13 cellular contexts compared by ENCODE assay signal in the genomic region with DNA sequence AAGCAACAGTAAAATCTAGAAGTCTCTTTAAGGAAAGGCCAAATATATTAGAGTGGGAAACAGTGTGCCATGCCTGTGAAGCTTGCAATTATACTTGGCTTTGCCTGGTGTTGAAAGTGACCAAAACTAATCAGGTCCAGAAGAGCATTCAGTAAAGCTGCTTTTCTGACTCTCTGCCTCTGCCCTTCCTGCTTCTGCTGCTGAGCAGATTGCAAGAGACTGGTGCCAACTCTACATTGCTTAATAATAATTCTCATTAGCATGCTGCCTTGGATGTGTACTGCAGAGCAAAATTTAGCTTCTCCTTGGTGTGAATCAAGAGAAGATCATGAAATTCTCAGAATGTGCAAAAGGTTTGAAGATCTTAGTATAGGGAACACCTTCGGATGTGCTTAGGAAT.
"Had no signal": no experiment of that assay in that cellular context is flagged by ENCODE, and none has a peak within 500 bp of the region (broad histone marks: within the 10 kb centered on the region; RNA-seq: fewer than 3 reads in every experiment).

No MANE protein-coding gene starts in this region.

- H3K4me3 Mint-ChIP-seq: activated naive CD4-positive, alpha-beta T cell treated with anti-CD3 and anti-CD28 coated beads, Interleukin-2, amount 50 U/mL, for 24 hours; stimulated activated naive B cell treated with anti-CD40 and anti-IgM and Interleukin-4, amounts not matched to agents 10 μg/mL and 1 μg/mL and 100 μg/mL, for 72 hours; T-helper 1 cell treated with Interleukin-12 subunit alpha and Interleukin-12 subunit beta and Interleukin-4 antibody, amounts not matched to agents 30 μg/mL and 1 μg/mL, for 36 hours had no signal

- H3K36me3 Mint-ChIP-seq: activated naive CD4-positive, alpha-beta T cell treated with anti-CD3 and anti-CD28 coated beads, Interleukin-2, amount 50 U/mL, for 24 hours; stimulated activated naive B cell treated with anti-CD40 and anti-IgM and Interleukin-4, amounts not matched to agents 10 μg/mL and 1 μg/mL and 100 μg/mL, for 72 hours had no signal

- H3K4me3 ChIP-seq: cardiac muscle cell, gastroesophageal sphincter, heart left ventricle, left lung, upper lobe of right lung had no signal

- H3K9me3 Mint-ChIP-seq: activated naive CD4-positive, alpha-beta T cell treated with anti-CD3 and anti-CD28 coated beads, Interleukin-2, amount 50 U/mL, for 24 hours; T-helper 1 cell treated with Interleukin-12 subunit alpha and Interleukin-12 subunit beta and Interleukin-4 antibody, amounts not matched to agents 30 μg/mL and 1 μg/mL, for 36 hours had no signal

- H3K27ac Mint-ChIP-seq: activated naive CD4-positive, alpha-beta T cell treated with anti-CD3 and anti-CD28 coated beads, Interleukin-2, amount 50 U/mL, for 24 hours; stimulated activated naive B cell treated with anti-CD40 and anti-IgM and Interleukin-4, amounts not matched to agents 10 μg/mL and 1 μg/mL and 100 μg/mL, for 72 hours; T-helper 1 cell treated with Interleukin-12 subunit alpha and Interleukin-12 subunit beta and Interleukin-4 antibody, amounts not matched to agents 30 μg/mL and 1 μg/mL, for 36 hours had no signal

- H3K4me1 ChIP-seq: gastroesophageal sphincter, heart left ventricle, left lung, upper lobe of right lung had no signal

- ATAC-seq: gastroesophageal sphincter; heart left ventricle; left lung; stimulated activated naive B cell treated with anti-CD40 and anti-IgM and Interleukin-4, amounts not matched to agents 10 μg/mL and 1 μg/mL and 100 μg/mL, for 72 hours; upper lobe of right lung had no signal

- DNase-seq: activated CD4-positive, alpha-beta T cell treated with anti-CD3 and anti-CD28 coated beads, Interleukin-2, amount 50 U/mL, for 1 hour; activated gamma-delta T cell; cortex of kidney; effector CD4-positive, alpha-beta T cell; heart left ventricle; left lung; retina; stimulated activated naive B cell treated with anti-CD40 and anti-IgM and Interleukin-4, amounts not matched to agents 10 μg/mL and 1 μg/mL and 100 μg/mL, for 72 hours; upper lobe of right lung had no signal

- H3K9me3 ChIP-seq: gastroesophageal sphincter, heart left ventricle, left lung, upper lobe of right lung had no signal

- H3K4me1 Mint-ChIP-seq: activated naive CD4-positive, alpha-beta T cell treated with anti-CD3 and anti-CD28 coated beads, Interleukin-2, amount 50 U/mL, for 24 hours had no signal

- H3K27me3 ChIP-seq: cardiac muscle cell, gastroesophageal sphincter, heart left ventricle, left lung, upper lobe of right lung had no signal

- H3K27me3 Mint-ChIP-seq: activated naive CD4-positive, alpha-beta T cell treated with anti-CD3 and anti-CD28 coated beads, Interleukin-2, amount 50 U/mL, for 24 hours; stimulated activated naive B cell treated with anti-CD40 and anti-IgM and Interleukin-4, amounts not matched to agents 10 μg/mL and 1 μg/mL and 100 μg/mL, for 72 hours had no signal

- H3K36me3 ChIP-seq: cardiac muscle cell, gastroesophageal sphincter, heart left ventricle, left lung, upper lobe of right lung had no signal

- H3K27ac ChIP-seq: cardiac muscle cell, gastroesophageal sphincter, heart left ventricle, left lung, upper lobe of right lung had no signal
